In genomic region chr3:15360786-15361493, GRCh38 we compare ENCODE assay signal across 12 cellular contexts. TPM values are rescaled to one million over a fixed set of nuclear protein-coding genes. Genes with fewer than 3 reads are reported as not detected.
DNase-seq lines count a peak whose midpoint lies in the region; ATAC-seq and TF ChIP-seq lines count a peak whose summit lies in the region.
"Had no signal": no experiment of that assay in that cellular context is flagged by ENCODE, and none has a peak within 500 bp of the region (broad histone marks: within the 10 kb centered on the region; RNA-seq: fewer than 3 reads in every experiment).

No MANE protein-coding gene starts in this region.

- no peaks in the 10 kb centered on the region for H3K9me3 Mint-ChIP-seq in activated naive CD4-positive, alpha-beta T cell treated with anti-CD3 and anti-CD28 coated beads, Interleukin-2, amount 50 U/mL, for 24 hours

- no peak for ATAC-seq in upper lobe of right lung
- ATAC-seq in HG03457 (IDR thresholded peaks at IDR 0.05; ENCODE audit: unreplicated experiment) = no peak
- ATAC-seq: gastrocnemius medialis had no signal

- H3K27me3 Mint-ChIP-seq in activated naive CD4-positive, alpha-beta T cell treated with anti-CD3 and anti-CD28 coated beads, Interleukin-2, amount 50 U/mL, for 24 hours = no peaks in the 10 kb centered on the region

- peaks cover 2% of the 10 kb centered on the region for H3K36me3 Mint-ChIP-seq in activated naive CD4-positive, alpha-beta T cell treated with anti-CD3 and anti-CD28 coated beads, Interleukin-2, amount 50 U/mL, for 24 hours

- peaks cover 4% of the 10 kb centered on the region for H3K4me1 ChIP-seq in upper lobe of right lung
- H3K4me1 ChIP-seq: gastrocnemius medialis had no signal

- peak overlapping the region; percentile 62 for H3K4me3 Mint-ChIP-seq in activated naive CD4-positive, alpha-beta T cell treated with anti-CD3 and anti-CD28 coated beads, Interleukin-2, amount 50 U/mL, for 24 hours

- H3K27ac Mint-ChIP-seq in activated naive CD4-positive, alpha-beta T cell treated with anti-CD3 and anti-CD28 coated beads, Interleukin-2, amount 50 U/mL, for 24 hours = peak overlapping the region; percentile 52

- TF ChIP-seq CTCF in upper lobe of right lung (IDR thresholded peaks at IDR 0.05) = no peak

- H3K27me3 ChIP-seq in upper lobe of right lung = no peaks in the 10 kb centered on the region
- H3K27me3 ChIP-seq: BLaER1, gastrocnemius medialis had no signal

- peak overlapping the region; percentile 12 for H3K27ac ChIP-seq in upper lobe of right lung
- H3K27ac ChIP-seq: BLaER1, gastrocnemius medialis had no signal

- peaks cover 49% of the 10 kb centered on the region for H3K4me1 Mint-ChIP-seq in activated naive CD4-positive, alpha-beta T cell treated with anti-CD3 and anti-CD28 coated beads, Interleukin-2, amount 50 U/mL, for 24 hours

- no peaks in the 10 kb centered on the region for H3K9me3 ChIP-seq in upper lobe of right lung
- H3K9me3 ChIP-seq: BLaER1, gastrocnemius medialis had no signal

- no peak for DNase-seq in activated naive CD4-positive, alpha-beta T cell treated with anti-CD3 and anti-CD28 coated beads, Interleukin-2, amount 50 U/mL, for 16 hours
- DNase-seq in SIG-M5 treated with dmso at 0.1 percent for 504 hours (lab: John Stamatoyannopoulos, UW; ENCODE audit: unreplicated experiment) = peak; percentile 77
- peak; percentile 58 for DNase-seq in fibroblast of the conjunctiva (ENCODE audit: low read depth)
- DNase-seq in upper lobe of right lung = no peak
- DNase-seq in NCI-H1436 (lab: John Stamatoyannopoulos, UW) = no peak
- no peak for DNase-seq in AG08396 (ENCODE audit: low spot score)
- DNase-seq: activated CD8-positive, alpha-beta memory T cell treated with anti-CD3 and anti-CD28 coated beads, Interleukin-2, amount 50 U/mL, for 4 hours; gastrocnemius medialis; occipital lobe had no signal

- H3K4me3 ChIP-seq in upper lobe of right lung = no peak overlapping the region
- H3K4me3 ChIP-seq: BLaER1, gastrocnemius medialis had no signal

- intact Hi-C loops in upper lobe of right lung (cut with DNase I) = no loop called here

- no peaks in the 10 kb centered on the region for H3K36me3 ChIP-seq in upper lobe of right lung
- H3K36me3 ChIP-seq: BLaER1, gastrocnemius medialis had no signal

RNA-seq across cellular contexts. Expression of gene SH3BP5, which starts 28.6 kb away (rescaled TPM):
- total RNA-seq in upper lobe of right lung = 110 TPM

Comparison
In these comparisons a context has a peak if more than half of its experiments do, and no peak if none do; other contexts are left out.
1. DNase-seq: peak in SIG-M5 treated with dmso at 0.1 percent for 504 hours (single experiment) and fibroblast of the conjunctiva (single experiment); none in activated naive CD4-positive, alpha-beta T cell treated with anti-CD3 and anti-CD28 coated beads, Interleukin-2, amount 50 U/mL, for 16 hours (single experiment), upper lobe of right lung (single experiment), NCI-H1436 (single experiment) and AG08396 (single experiment).